In the genomic region with DNA sequence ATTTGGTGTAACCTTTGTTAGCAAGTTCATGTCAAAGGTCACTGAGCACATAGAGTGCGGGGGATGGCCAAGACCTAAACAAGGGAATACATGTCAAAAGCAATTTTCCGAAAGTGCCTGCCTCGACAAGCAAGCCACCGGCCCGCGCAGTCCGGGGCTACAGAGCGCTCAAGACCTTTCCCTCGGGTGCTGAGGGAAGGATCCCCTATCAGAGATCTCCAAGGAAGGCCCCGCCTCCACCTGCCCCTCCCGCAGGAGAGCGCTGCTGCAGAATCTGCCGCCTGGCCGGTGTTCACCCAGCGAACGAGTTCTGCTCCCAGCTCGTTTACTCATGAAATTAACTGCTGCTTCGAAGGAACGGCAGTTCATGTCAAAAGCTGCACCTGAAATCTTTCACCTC, we compare ENCODE assay signal across 18 cellular contexts.
DNase-seq lines count a peak whose midpoint lies in the region; ATAC-seq, FAIRE-seq and TF ChIP-seq lines count a peak whose summit lies in the region.
"Had no signal": no experiment of that assay in that cellular context is flagged by ENCODE, and none has a peak within 500 bp of the region (broad histone marks: within the 10 kb centered on the region; RNA-seq: fewer than 3 reads in every experiment).

No MANE protein-coding gene starts in this region.

- H3K36me3 ChIP-seq in HUES6 (ENCODE audit: control insufficient read depth, insufficient read depth, low read length) (no peaks in the 10 kb centered on the region), endodermal cell (ENCODE audit: control insufficient read depth, insufficient read depth, low read length) (no peaks in the 10 kb centered on the region), small intestine (ENCODE audit: control insufficient read depth in 2 of 2, insufficient read depth in 2 of 2, low read length in 2 of 2) (no peaks in the 10 kb centered on the region)
- H3K36me3 ChIP-seq: right atrium auricular region had no signal

- H3K27ac Mint-ChIP-seq in endodermal cell (no peak overlapping the region), nephron progenitor cell (no peak overlapping the region)
- H3K27ac Mint-ChIP-seq: activated CD4-positive, alpha-beta T cell treated with anti-CD3 and anti-CD28 coated beads, Interleukin-2, amount 10 ng/mL, durations not matched to agents 24 days and 14 days; dendritic cell treated with granulocyte-macrophage colony-stimulating factor and Interleukin-4, amounts not matched to agents 40 ng/mL and 50 ng/mL, for 4 days; stimulated activated memory B cell treated with anti-CD40 and anti-IgM and Interleukin-4, amounts not matched to agents 10 μg/mL and 1 μg/mL and 100 μg/mL, for 72 hours had no signal

- H3K4me3 Mint-ChIP-seq in endodermal cell, result peak overlapping the region; percentile 44
- H3K4me3 Mint-ChIP-seq in nephron progenitor cell, result peak overlapping the region; percentile 66
- H3K4me3 Mint-ChIP-seq: activated CD4-positive, alpha-beta T cell treated with anti-CD3 and anti-CD28 coated beads, Interleukin-2, amount 10 ng/mL, durations not matched to agents 24 days and 14 days; dendritic cell treated with granulocyte-macrophage colony-stimulating factor and Interleukin-4, amounts not matched to agents 40 ng/mL and 50 ng/mL, for 4 days; stimulated activated memory B cell treated with anti-CD40 and anti-IgM and Interleukin-4, amounts not matched to agents 10 μg/mL and 1 μg/mL and 100 μg/mL, for 72 hours had no signal

- H3K9me3 ChIP-seq in HUES6 (ENCODE audit: control insufficient read depth, insufficient read depth, low read depth, low read length), result no peaks in the 10 kb centered on the region
- no peaks in the 10 kb centered on the region for H3K9me3 ChIP-seq in endodermal cell (ENCODE audit: control insufficient read depth, low read length)
- H3K9me3 ChIP-seq in small intestine (ENCODE audit: control insufficient read depth, low read depth), result no peaks in the 10 kb centered on the region
- H3K9me3 ChIP-seq: right atrium auricular region had no signal

- TF ChIP-seq CTCF in endodermal cell (conservative IDR thresholded peaks at IDR 0.05) (no peak), nephron progenitor cell (IDR thresholded peaks at IDR 0.05) (no peak)

- H3K36me3 Mint-ChIP-seq in endodermal cell (ENCODE audit: low read depth), result no peaks in the 10 kb centered on the region
- H3K36me3 Mint-ChIP-seq in nephron progenitor cell (ENCODE audit: low read depth), result no peaks in the 10 kb centered on the region
- H3K36me3 Mint-ChIP-seq: stimulated activated memory B cell treated with anti-CD40 and anti-IgM and Interleukin-4, amounts not matched to agents 10 μg/mL and 1 μg/mL and 100 μg/mL, for 72 hours had no signal

- peaks cover 10% of the 10 kb centered on the region; the same call in 1 of the 2 replicates for H3K4me1 ChIP-seq in HUES6 (ENCODE audit: control insufficient read depth, insufficient read depth, low read length)
- H3K4me1 ChIP-seq in endodermal cell (ENCODE audit: control insufficient read depth, insufficient read depth, low read length), result no peaks in the 10 kb centered on the region
- no peaks in the 10 kb centered on the region for H3K4me1 ChIP-seq in small intestine (ENCODE audit: control insufficient read depth in 2 of 2, insufficient read depth in 1 of 2, low read depth in 1 of 2, low read length in 1 of 2)
- H3K4me1 ChIP-seq: right atrium auricular region had no signal

- H3K27me3 ChIP-seq in HUES6 (ENCODE audit: control insufficient read depth, insufficient read depth, low read length) (peaks cover 22% of the 10 kb centered on the region), endodermal cell (ENCODE audit: control insufficient read depth, insufficient read depth, low read length, poor library complexity, severe bottlenecking) (no peaks in the 10 kb centered on the region), small intestine (ENCODE audit: control insufficient read depth in 2 of 2, insufficient read depth in 2 of 2, low read length in 2 of 2) (peaks cover 0 to 17% of the 10 kb centered on the region in 2 donors)
- H3K27me3 ChIP-seq: right atrium auricular region had no signal

- 0 out of 2 replicates have a peak overlapping the region, but pooled peaks have one; percentile 18 for H3K4me3 ChIP-seq in HUES6 (ENCODE audit: low read depth, low read length)
- H3K4me3 ChIP-seq in endodermal cell (ENCODE audit: low read length), result peak overlapping the region; percentile 27
- H3K4me3 ChIP-seq in small intestine (ENCODE audit: low read depth in 1 of 2, low read length in 2 of 2), result no peak overlapping the region
- H3K4me3 ChIP-seq: right atrium auricular region had no signal

- DNase-seq in DMS79 (lab: John Stamatoyannopoulos, UW) (peak; percentile 12), endodermal cell (peak; percentile 87), nephron progenitor cell (peak; percentile 77), small intestine (no peak), Right ventricle myocardium inferior (ENCODE audit: missing footprints) (no peak)
- no peak for DNase-seq in activated CD4-positive, alpha-beta T cell treated with anti-CD3 and anti-CD28 coated beads for 4 hours
- DNase-seq: activated CD4-positive, alpha-beta T cell treated with anti-CD3 and anti-CD28 coated beads, Interleukin-2, amount 10 ng/mL, durations not matched to agents 24 days and 14 days; activated T-cell treated with anti-CD3 and anti-CD28 coated beads, Interleukin-2, amount 50 U/mL, for 48 hours; amygdala; kidney; NCI-H345; stimulated activated CD4-positive, alpha-beta T cell treated with anti-CD3 and anti-CD28 coated beads, Interleukin-4, amount 100 ng/mL, for 4 hours had no signal

- FAIRE-seq in small intestine (lab: Jason Lieb, UNC), result no peak
- FAIRE-seq: G401.6 had no signal

- 7 to 15% methylated on average over 8 to 19 of the region's 19 CpGs for WGBS in endodermal cell (ENCODE audit: insufficient coverage in 1 of 2, insufficient read length in 1 of 2), 2 experiments
- 2 to 7% (median 7%) methylated on average over 19 of the region's 19 CpGs for WGBS in small intestine, 3 donors

- H3K4me1 Mint-ChIP-seq in endodermal cell (peaks cover 24% of the 10 kb centered on the region), nephron progenitor cell (peaks cover 45% of the 10 kb centered on the region)
- H3K4me1 Mint-ChIP-seq: activated CD4-positive, alpha-beta T cell treated with anti-CD3 and anti-CD28 coated beads, Interleukin-2, amount 10 ng/mL, durations not matched to agents 24 days and 14 days; stimulated activated memory B cell treated with anti-CD40 and anti-IgM and Interleukin-4, amounts not matched to agents 10 μg/mL and 1 μg/mL and 100 μg/mL, for 72 hours had no signal

- no peak for ATAC-seq in HG03196 (IDR thresholded peaks at IDR 0.05; ENCODE audit: unreplicated experiment)
- ATAC-seq in Right ventricle myocardium inferior, result no peak
- ATAC-seq: stimulated activated memory B cell treated with anti-CD40 and anti-IgM and Interleukin-4, amounts not matched to agents 10 μg/mL and 1 μg/mL and 100 μg/mL, for 72 hours had no signal

- H3K27ac ChIP-seq in HUES6 (ENCODE audit: low read depth, low read length), result no peak overlapping the region
- H3K27ac ChIP-seq in endodermal cell (ENCODE audit: low read depth, low read length), result no peak overlapping the region
- no peak overlapping the region for H3K27ac ChIP-seq in small intestine (ENCODE audit: low read depth in 1 of 2, low read length in 1 of 2)
- H3K27ac ChIP-seq: right atrium auricular region had no signal

- intact Hi-C loops in Right ventricle myocardium inferior (cut with DNase I), result no loop called here

- H3K9me3 Mint-ChIP-seq in endodermal cell, result no peaks in the 10 kb centered on the region
- no peaks in the 10 kb centered on the region for H3K9me3 Mint-ChIP-seq in nephron progenitor cell
- H3K9me3 Mint-ChIP-seq: activated CD4-positive, alpha-beta T cell treated with anti-CD3 and anti-CD28 coated beads, Interleukin-2, amount 10 ng/mL, durations not matched to agents 24 days and 14 days; dendritic cell treated with granulocyte-macrophage colony-stimulating factor and Interleukin-4, amounts not matched to agents 40 ng/mL and 50 ng/mL, for 4 days had no signal

- no peak overlapping the region for H3K9ac ChIP-seq in HUES6 (ENCODE audit: low read length)
- no peak overlapping the region for H3K9ac ChIP-seq in endodermal cell (ENCODE audit: extremely low read depth, low read length, poor library complexity, severe bottlenecking)

- H3K27me3 Mint-ChIP-seq in endodermal cell (ENCODE audit: insufficient read depth), result peaks cover 28% of the 10 kb centered on the region
- H3K27me3 Mint-ChIP-seq in nephron progenitor cell (ENCODE audit: low read depth, poor library complexity), result peaks cover 17% of the 10 kb centered on the region

Comparison
In these comparisons a context has a peak if more than half of its experiments do, and no peak if none do; other contexts are left out.
1. DNase-seq: peak in DMS79 (single experiment), endodermal cell (single experiment) and nephron progenitor cell (single experiment); none in small intestine (single experiment), activated CD4-positive, alpha-beta T cell treated with anti-CD3 and anti-CD28 coated beads for 4 hours (0 of 2) and Right ventricle myocardium inferior (single experiment).
2. H3K4me3 ChIP-seq: peak in HUES6 (single experiment) and endodermal cell (single experiment); none in small intestine (0 of 2).